ENCODE assay signal across 8 cellular contexts in genomic region chr1:2300004-2300771, GRCh38.
DNase-seq lines count a peak whose midpoint lies in the region; ATAC-seq and TF ChIP-seq lines count a peak whose summit lies in the region.

No MANE protein-coding gene starts in this region.

- no peaks in the 10 kb centered on the region for H3K9me3 ChIP-seq in CD4-positive, CD25-positive, alpha-beta regulatory T cell (ENCODE audit: control insufficient read depth in 2 of 2, low read length in 2 of 2)
- H3K9me3 ChIP-seq in Karpas-422 (ENCODE audit: low read length) = no peaks in the 10 kb centered on the region
- no peaks in the 10 kb centered on the region for H3K9me3 ChIP-seq in right lobe of liver
- H3K9me3 ChIP-seq in HAP-1 = no peaks in the 10 kb centered on the region

- H3K4me1 ChIP-seq in CD4-positive, CD25-positive, alpha-beta regulatory T cell (ENCODE audit: control insufficient read depth, insufficient read depth, low read length, poor library complexity, severe bottlenecking) = peaks cover 57% of the 10 kb centered on the region
- H3K4me1 ChIP-seq in Karpas-422 (ENCODE audit: low read length) (peaks cover 20% of the 10 kb centered on the region), right lobe of liver (peaks cover 0 to 23% (median 9%) of the 10 kb centered on the region in 4 donors), HAP-1 (no peaks in the 10 kb centered on the region)

- peak; percentile 74 for ATAC-seq in CD4-positive, CD25-positive, alpha-beta regulatory T cell (ENCODE audit: low read depth in 2 of 2)
- ATAC-seq in GM21515 (IDR thresholded peaks at IDR 0.05; ENCODE audit: unreplicated experiment) (peak; percentile 75), right lobe of liver (peak in 3 of 4 donors; percentile 20 to 29 (median 21))

- no peaks in the 10 kb centered on the region for H3K27me3 Mint-ChIP-seq in CD4-positive, CD25-positive, alpha-beta regulatory T cell

- H3K4me3 Mint-ChIP-seq in CD4-positive, CD25-positive, alpha-beta regulatory T cell = peak overlapping the region; percentile 87 to 92 (median 90)

- H3K27ac Mint-ChIP-seq in CD4-positive, CD25-positive, alpha-beta regulatory T cell = peak overlapping the region; percentile 94 to 99 (median 98)

- H3K9me2 ChIP-seq in Karpas-422 (replicated peaks; ENCODE audit: insufficient read depth, low read length) = no peaks in the 10 kb centered on the region

- intact Hi-C loops in right lobe of liver (cut with DNase I) = loop anchor here in 1 of 2 donors (10.0 kb wide), 1 partner anchor 65 kb away; no protein-coding TSS in a partner anchor

- peak; percentile 66 to 92 (median 83) for DNase-seq in CD4-positive, CD25-positive, alpha-beta regulatory T cell
- DNase-seq in Karpas-422 (peak; percentile 70), activated T-helper 1 cell treated with Interleukin-2 at 50 U/mL for 16 hours (ENCODE audit: low read depth) (peak; percentile 57), right lobe of liver (no peak), cerebellar cortex (ENCODE audit: low spot score) (no peak), HAP-1 (ENCODE audit: low spot score in 2 of 2) (no peak)
- peak; percentile 89 for DNase-seq in stimulated activated CD8-positive, alpha-beta memory T cell treated with anti-CD3 and anti-CD28 coated beads, Interleukin-4, amount 100 ng/mL, for 48 hours

- no peak for TF ChIP-seq POLR2A in right lobe of liver (IDR thresholded peaks at IDR 0.05)

- peaks cover 20% of the 10 kb centered on the region for H3K36me3 ChIP-seq in CD4-positive, CD25-positive, alpha-beta regulatory T cell (ENCODE audit: control insufficient read depth, insufficient read depth, low read length)
- H3K36me3 ChIP-seq in Karpas-422 (ENCODE audit: insufficient read depth, low read length) (no peaks in the 10 kb centered on the region), right lobe of liver (peaks cover 0 to 23% (median 11%) of the 10 kb centered on the region in 4 donors), HAP-1 (replicated peaks) (peaks cover 13% of the 10 kb centered on the region)

- no peak overlapping the region for H2AFZ ChIP-seq in Karpas-422 (ENCODE audit: low read length)

- no peaks in the 10 kb centered on the region for H3K27me3 ChIP-seq in CD4-positive, CD25-positive, alpha-beta regulatory T cell (ENCODE audit: control insufficient read depth, insufficient read depth, low read length)
- H3K27me3 ChIP-seq in Karpas-422 (ENCODE audit: low read length) = no peaks in the 10 kb centered on the region
- no peaks in the 10 kb centered on the region for H3K27me3 ChIP-seq in right lobe of liver
- no peaks in the 10 kb centered on the region for H3K27me3 ChIP-seq in HAP-1 (ENCODE audit: low read depth)

- no peak for TF ChIP-seq CTCF in right lobe of liver (IDR thresholded peaks at IDR 0.05)

- peaks cover 49% of the 10 kb centered on the region; the same call in 1 of the 2 replicates for H4K20me1 ChIP-seq in Karpas-422 (ENCODE audit: insufficient read depth, low read depth, low read length)

- peaks cover 0 to 2% (median 0%) of the 10 kb centered on the region in 7 donors for H3K9me3 Mint-ChIP-seq in CD4-positive, CD25-positive, alpha-beta regulatory T cell

- H3K4me2 ChIP-seq in Karpas-422 (ENCODE audit: low read depth, low read length, poor library complexity, severe bottlenecking) = peak overlapping the region; percentile 42

- no peaks in the 10 kb centered on the region for H3K79me2 ChIP-seq in Karpas-422 (ENCODE audit: low read length)

- H3K4me1 Mint-ChIP-seq in CD4-positive, CD25-positive, alpha-beta regulatory T cell = peaks cover 0 to 71% (median 36%) of the 10 kb centered on the region in 4 donors

- H3K9ac ChIP-seq in Karpas-422 (ENCODE audit: low read length) = peak overlapping the region; percentile 51

- H3K27ac ChIP-seq in CD4-positive, CD25-positive, alpha-beta regulatory T cell (ENCODE audit: insufficient read depth, low read length, poor library complexity, severe bottlenecking) = peak overlapping the region; percentile 99
- no peak overlapping the region for H3K27ac ChIP-seq in Karpas-422 (ENCODE audit: low read length)
- peak overlapping the region in 2 of 3 donors; percentile 55 to 76 for H3K27ac ChIP-seq in right lobe of liver

- in situ Hi-C loops in HAP-1 (cut with MboI; ENCODE audit: low sequenced_read_pairs) = no loop called here

- H3K36me3 Mint-ChIP-seq in CD4-positive, CD25-positive, alpha-beta regulatory T cell = peaks cover 7% of the 10 kb centered on the region

- WGBS in right lobe of liver (ENCODE audit: insufficient coverage, low coverage, low lambda C conversion rate, missing lambda C conversion rate) = 60% methylated on average over 1 of the region's 32 CpGs

- peak overlapping the region; percentile 61 for H3K4me3 ChIP-seq in CD4-positive, CD25-positive, alpha-beta regulatory T cell (ENCODE audit: low read depth, low read length)
- peak overlapping the region; percentile 25; the same call in 1 of the 2 replicates for H3K4me3 ChIP-seq in Karpas-422 (ENCODE audit: low read length)
- peak overlapping the region in 1 of 3 donors; percentile 9 for H3K4me3 ChIP-seq in right lobe of liver
- H3K4me3 ChIP-seq in HAP-1 = no peak overlapping the region

Comparison
In these comparisons a context has a peak if more than half of its experiments do, and no peak if none do; other contexts are left out.
1. ATAC-seq: peak in every context shown above with its lines; median percentile 75 in GM21515; 74 in CD4-positive, CD25-positive, alpha-beta regulatory T cell; 21 in right lobe of liver.
2. DNase-seq: peak in CD4-positive, CD25-positive, alpha-beta regulatory T cell (3 of 3), Karpas-422 (single experiment), activated T-helper 1 cell treated with Interleukin-2 at 50 U/mL for 16 hours (single experiment) and stimulated activated CD8-positive, alpha-beta memory T cell treated with anti-CD3 and anti-CD28 coated beads, Interleukin-4, amount 100 ng/mL, for 48 hours (single experiment); none in right lobe of liver (0 of 3), cerebellar cortex (single experiment) and HAP-1 (0 of 2).